In genomic region chr16:30888856-30889499, GRCh38 we compare ENCODE assay signal across 18 cellular contexts.
"Had no signal": no experiment of that assay in that cellular context is flagged by ENCODE, and none has a peak within 500 bp of the region (broad histone marks: within the 10 kb centered on the region; RNA-seq: fewer than 3 reads in every experiment).

No MANE protein-coding gene starts in this region.

- H3K27ac ChIP-seq: body of pancreas, esophagus squamous epithelium, neutrophil had no signal

- H3K9me3 Mint-ChIP-seq: activated B cell treated with CpG ODN at 0.5 μM for 24 hours; activated naive CD4-positive, alpha-beta T cell treated with anti-CD3 and anti-CD28 coated beads for 36 hours; activated T-helper 1 cell treated with anti-CD3 and anti-CD28 coated beads, Interleukin-12 subunit alpha, Interleukin-12 subunit beta, Interleukin-2, Interleukin-4 antibody, amounts not matched to agents 30 ng/mL and 10 ng/mL and 1 ng/mL, durations not matched to agents 14 hours and 24 hours and 36 hours; dendritic cell treated with granulocyte-macrophage colony-stimulating factor and Interleukin-4, amounts not matched to agents 40 ng/mL and 50 ng/mL, for 4 days; mesothelial cell of epicardium; stimulated activated naive B cell treated with anti-CD40 and anti-IgM and Interleukin-4, amounts not matched to agents 10 μg/mL and 1 μg/mL and 100 μg/mL, for 72 hours had no signal

- H3K27me3 Mint-ChIP-seq: activated B cell treated with CpG ODN at 0.5 μM for 24 hours; dendritic cell treated with granulocyte-macrophage colony-stimulating factor and Interleukin-4, amounts not matched to agents 40 ng/mL and 50 ng/mL, for 4 days; stimulated activated naive B cell treated with anti-CD40 and anti-IgM and Interleukin-4, amounts not matched to agents 10 μg/mL and 1 μg/mL and 100 μg/mL, for 72 hours had no signal

- H3K27ac Mint-ChIP-seq: activated B cell treated with CpG ODN at 0.5 μM for 24 hours; activated naive CD4-positive, alpha-beta T cell treated with anti-CD3 and anti-CD28 coated beads for 36 hours; stimulated activated naive B cell treated with anti-CD40 and anti-IgM and Interleukin-4, amounts not matched to agents 10 μg/mL and 1 μg/mL and 100 μg/mL, for 72 hours had no signal

- H3K27me3 ChIP-seq: body of pancreas, esophagus squamous epithelium, neutrophil had no signal

- H3K9me3 ChIP-seq: body of pancreas, esophagus squamous epithelium, neutrophil had no signal

- DNase-seq: activated B cell treated with CpG ODN at 0.5 μM for 24 hours; activated CD4-positive, alpha-beta T cell treated with anti-CD3 and anti-CD28 coated beads, Interleukin-2, amount 50 U/mL, for 1 hour; activated naive CD4-positive, alpha-beta T cell treated with anti-CD3 and anti-CD28 coated beads for 36 hours; body of pancreas; cerebellar nuclear complex; esophagus squamous epithelium; foreskin fibroblast; head of caudate nucleus; islet precursor cell; left ventricle myocardium superior; stimulated activated naive B cell treated with anti-CD40 and anti-IgM and Interleukin-4, amounts not matched to agents 10 μg/mL and 1 μg/mL and 100 μg/mL, for 72 hours; T-helper 2 cell; trophoblast cell had no signal

- H3K4me3 Mint-ChIP-seq: activated B cell treated with CpG ODN at 0.5 μM for 24 hours; activated naive CD4-positive, alpha-beta T cell treated with anti-CD3 and anti-CD28 coated beads for 36 hours; activated T-helper 1 cell treated with anti-CD3 and anti-CD28 coated beads, Interleukin-12 subunit alpha, Interleukin-12 subunit beta, Interleukin-2, Interleukin-4 antibody, amounts not matched to agents 30 ng/mL and 10 ng/mL and 1 ng/mL, durations not matched to agents 14 hours and 24 hours and 36 hours; dendritic cell treated with granulocyte-macrophage colony-stimulating factor and Interleukin-4, amounts not matched to agents 40 ng/mL and 50 ng/mL, for 4 days; mesothelial cell of epicardium; stimulated activated naive B cell treated with anti-CD40 and anti-IgM and Interleukin-4, amounts not matched to agents 10 μg/mL and 1 μg/mL and 100 μg/mL, for 72 hours had no signal

- H3K4me3 ChIP-seq: body of pancreas, esophagus squamous epithelium had no signal

- ATAC-seq: body of pancreas; left ventricle myocardium superior; right cardiac atrium; stimulated activated naive B cell treated with anti-CD40 and anti-IgM and Interleukin-4, amounts not matched to agents 10 μg/mL and 1 μg/mL and 100 μg/mL, for 72 hours had no signal
